1 cellular context compared by ENCODE assay signal in the genomic region with DNA sequence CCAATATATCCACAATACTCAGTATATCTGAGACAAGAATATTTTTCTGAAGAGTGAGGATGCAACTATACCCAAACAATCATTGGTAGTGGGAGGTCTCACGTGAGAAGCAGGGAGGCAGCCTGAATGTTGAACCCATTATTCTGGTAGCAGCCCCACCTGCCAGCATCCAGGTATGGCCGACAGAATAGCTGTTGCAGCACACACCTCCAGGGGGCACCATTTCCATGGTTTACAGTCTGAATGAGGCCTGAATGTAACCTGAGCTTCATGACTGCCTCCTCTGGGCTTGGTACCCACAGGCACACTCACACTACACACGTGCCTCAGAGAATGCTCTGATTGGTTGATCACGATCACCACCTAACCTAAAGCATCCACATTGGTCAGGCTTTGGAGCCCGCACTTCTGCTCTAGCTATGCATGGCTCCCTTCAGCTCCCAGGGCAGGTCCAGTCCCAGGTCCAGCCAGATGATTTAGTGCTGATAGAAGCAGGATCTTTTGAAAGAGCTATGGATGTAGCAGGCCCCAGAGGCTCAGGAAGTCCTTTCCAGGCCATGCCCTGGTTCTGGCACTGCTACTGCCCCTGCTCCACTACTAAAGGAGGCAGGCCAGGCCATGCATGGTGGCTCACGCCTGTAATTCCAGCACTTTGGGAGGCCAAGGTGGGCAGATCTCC.
TF ChIP-seq lines count a peak whose summit lies in the region.

No MANE protein-coding gene starts in this region.

TF ChIP-seq in K562, 482 proteins besides CTCF, POLR2A, EP300 and RAD21 (continued from another document and continues in another):
- peak; percentile 87 for TF ChIP-seq RREB1 (CRISPR knock-in tag; IDR thresholded peaks at IDR 0.05)
- no peak for TF ChIP-seq ZNF785 (CRISPR knock-in tag; IDR thresholded peaks at IDR 0.05)
- TF ChIP-seq, protein P1, sequence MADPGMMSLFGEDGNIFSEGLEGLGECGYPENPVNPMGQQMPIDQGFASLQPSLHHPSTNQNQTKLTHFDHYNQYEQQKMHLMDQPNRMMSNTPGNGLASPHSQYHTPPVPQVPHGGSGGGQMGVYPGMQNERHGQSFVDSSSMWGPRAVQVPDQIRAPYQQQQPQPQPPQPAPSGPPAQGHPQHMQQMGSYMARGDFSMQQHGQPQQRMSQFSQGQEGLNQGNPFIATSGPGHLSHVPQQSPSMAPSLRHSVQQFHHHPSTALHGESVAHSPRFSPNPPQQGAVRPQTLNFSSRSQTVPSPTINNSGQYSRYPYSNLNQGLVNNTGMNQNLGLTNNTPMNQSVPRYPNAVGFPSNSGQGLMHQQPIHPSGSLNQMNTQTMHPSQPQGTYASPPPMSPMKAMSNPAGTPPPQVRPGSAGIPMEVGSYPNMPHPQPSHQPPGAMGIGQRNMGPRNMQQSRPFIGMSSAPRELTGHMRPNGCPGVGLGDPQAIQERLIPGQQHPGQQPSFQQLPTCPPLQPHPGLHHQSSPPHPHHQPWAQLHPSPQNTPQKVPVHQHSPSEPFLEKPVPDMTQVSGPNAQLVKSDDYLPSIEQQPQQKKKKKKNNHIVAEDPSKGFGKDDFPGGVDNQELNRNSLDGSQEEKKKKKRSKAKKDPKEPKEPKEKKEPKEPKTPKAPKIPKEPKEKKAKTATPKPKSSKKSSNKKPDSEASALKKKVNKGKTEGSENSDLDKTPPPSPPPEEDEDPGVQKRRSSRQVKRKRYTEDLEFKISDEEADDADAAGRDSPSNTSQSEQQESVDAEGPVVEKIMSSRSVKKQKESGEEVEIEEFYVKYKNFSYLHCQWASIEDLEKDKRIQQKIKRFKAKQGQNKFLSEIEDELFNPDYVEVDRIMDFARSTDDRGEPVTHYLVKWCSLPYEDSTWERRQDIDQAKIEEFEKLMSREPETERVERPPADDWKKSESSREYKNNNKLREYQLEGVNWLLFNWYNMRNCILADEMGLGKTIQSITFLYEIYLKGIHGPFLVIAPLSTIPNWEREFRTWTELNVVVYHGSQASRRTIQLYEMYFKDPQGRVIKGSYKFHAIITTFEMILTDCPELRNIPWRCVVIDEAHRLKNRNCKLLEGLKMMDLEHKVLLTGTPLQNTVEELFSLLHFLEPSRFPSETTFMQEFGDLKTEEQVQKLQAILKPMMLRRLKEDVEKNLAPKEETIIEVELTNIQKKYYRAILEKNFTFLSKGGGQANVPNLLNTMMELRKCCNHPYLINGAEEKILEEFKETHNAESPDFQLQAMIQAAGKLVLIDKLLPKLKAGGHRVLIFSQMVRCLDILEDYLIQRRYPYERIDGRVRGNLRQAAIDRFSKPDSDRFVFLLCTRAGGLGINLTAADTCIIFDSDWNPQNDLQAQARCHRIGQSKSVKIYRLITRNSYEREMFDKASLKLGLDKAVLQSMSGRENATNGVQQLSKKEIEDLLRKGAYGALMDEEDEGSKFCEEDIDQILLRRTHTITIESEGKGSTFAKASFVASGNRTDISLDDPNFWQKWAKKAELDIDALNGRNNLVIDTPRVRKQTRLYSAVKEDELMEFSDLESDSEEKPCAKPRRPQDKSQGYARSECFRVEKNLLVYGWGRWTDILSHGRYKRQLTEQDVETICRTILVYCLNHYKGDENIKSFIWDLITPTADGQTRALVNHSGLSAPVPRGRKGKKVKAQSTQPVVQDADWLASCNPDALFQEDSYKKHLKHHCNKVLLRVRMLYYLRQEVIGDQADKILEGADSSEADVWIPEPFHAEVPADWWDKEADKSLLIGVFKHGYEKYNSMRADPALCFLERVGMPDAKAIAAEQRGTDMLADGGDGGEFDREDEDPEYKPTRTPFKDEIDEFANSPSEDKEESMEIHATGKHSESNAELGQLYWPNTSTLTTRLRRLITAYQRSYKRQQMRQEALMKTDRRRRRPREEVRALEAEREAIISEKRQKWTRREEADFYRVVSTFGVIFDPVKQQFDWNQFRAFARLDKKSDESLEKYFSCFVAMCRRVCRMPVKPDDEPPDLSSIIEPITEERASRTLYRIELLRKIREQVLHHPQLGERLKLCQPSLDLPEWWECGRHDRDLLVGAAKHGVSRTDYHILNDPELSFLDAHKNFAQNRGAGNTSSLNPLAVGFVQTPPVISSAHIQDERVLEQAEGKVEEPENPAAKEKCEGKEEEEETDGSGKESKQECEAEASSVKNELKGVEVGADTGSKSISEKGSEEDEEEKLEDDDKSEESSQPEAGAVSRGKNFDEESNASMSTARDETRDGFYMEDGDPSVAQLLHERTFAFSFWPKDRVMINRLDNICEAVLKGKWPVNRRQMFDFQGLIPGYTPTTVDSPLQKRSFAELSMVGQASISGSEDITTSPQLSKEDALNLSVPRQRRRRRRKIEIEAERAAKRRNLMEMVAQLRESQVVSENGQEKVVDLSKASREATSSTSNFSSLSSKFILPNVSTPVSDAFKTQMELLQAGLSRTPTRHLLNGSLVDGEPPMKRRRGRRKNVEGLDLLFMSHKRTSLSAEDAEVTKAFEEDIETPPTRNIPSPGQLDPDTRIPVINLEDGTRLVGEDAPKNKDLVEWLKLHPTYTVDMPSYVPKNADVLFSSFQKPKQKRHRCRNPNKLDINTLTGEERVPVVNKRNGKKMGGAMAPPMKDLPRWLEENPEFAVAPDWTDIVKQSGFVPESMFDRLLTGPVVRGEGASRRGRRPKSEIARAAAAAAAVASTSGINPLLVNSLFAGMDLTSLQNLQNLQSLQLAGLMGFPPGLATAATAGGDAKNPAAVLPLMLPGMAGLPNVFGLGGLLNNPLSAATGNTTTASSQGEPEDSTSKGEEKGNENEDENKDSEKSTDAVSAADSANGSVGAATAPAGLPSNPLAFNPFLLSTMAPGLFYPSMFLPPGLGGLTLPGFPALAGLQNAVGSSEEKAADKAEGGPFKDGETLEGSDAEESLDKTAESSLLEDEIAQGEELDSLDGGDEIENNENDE (IDR thresholded peaks at IDR 0.05; ENCODE audit: low read depth, low read length): no peak
- no peak for TF ChIP-seq ZNF740 (CRISPR knock-in tag; IDR thresholded peaks at IDR 0.05)
- TF ChIP-seq ZNF740 (tag; IDR thresholded peaks at IDR 0.05): no peak
- no peak for TF ChIP-seq ZNF212 (CRISPR knock-in tag; IDR thresholded peaks at IDR 0.05)
- no peak for TF ChIP-seq POLR2B (IDR thresholded peaks at IDR 0.05; ENCODE audit: low read depth, partially characterized antibody)
- TF ChIP-seq ZNF41 (CRISPR knock-in tag; conservative IDR thresholded peaks at IDR 0.05): no peak
- TF ChIP-seq TCF3 (CRISPR knock-in tag; IDR thresholded peaks at IDR 0.05): no peak
- no peak for TF ChIP-seq ZNF778 (CRISPR knock-in tag; IDR thresholded peaks at IDR 0.05)
- TF ChIP-seq HMGN3 (IDR thresholded peaks at IDR 0.05; ENCODE audit: borderline replicate concordance, extremely low read depth, insufficient read length, low read depth, low read length): no peak
- no peak for TF ChIP-seq TSC22D4 (tag; IDR thresholded peaks at IDR 0.05)
- TF ChIP-seq CHCHD3 (CRISPR knock-in tag; IDR thresholded peaks at IDR 0.05): no peak
- no peak for TF ChIP-seq SAFB2 (IDR thresholded peaks at IDR 0.05; ENCODE audit: borderline replicate concordance, low read depth, low read length, severe bottlenecking)
- TF ChIP-seq BHLHE40 (IDR thresholded peaks at IDR 0.05; ENCODE audit: low read length): peak; percentile 99
- no peak for TF ChIP-seq SIRT6 (IDR thresholded peaks at IDR 0.05; ENCODE audit: low read depth, low read length)
- TF ChIP-seq FOXJ2 (tag; IDR thresholded peaks at IDR 0.05): no peak
- peak; percentile 76 for TF ChIP-seq FOS (IDR thresholded peaks at IDR 0.05; ENCODE audit: extremely low read depth, insufficient read length)
- no peak for TF ChIP-seq ATF6 (CRISPR knock-in tag; IDR thresholded peaks at IDR 0.05)
- TF ChIP-seq, protein P2, sequence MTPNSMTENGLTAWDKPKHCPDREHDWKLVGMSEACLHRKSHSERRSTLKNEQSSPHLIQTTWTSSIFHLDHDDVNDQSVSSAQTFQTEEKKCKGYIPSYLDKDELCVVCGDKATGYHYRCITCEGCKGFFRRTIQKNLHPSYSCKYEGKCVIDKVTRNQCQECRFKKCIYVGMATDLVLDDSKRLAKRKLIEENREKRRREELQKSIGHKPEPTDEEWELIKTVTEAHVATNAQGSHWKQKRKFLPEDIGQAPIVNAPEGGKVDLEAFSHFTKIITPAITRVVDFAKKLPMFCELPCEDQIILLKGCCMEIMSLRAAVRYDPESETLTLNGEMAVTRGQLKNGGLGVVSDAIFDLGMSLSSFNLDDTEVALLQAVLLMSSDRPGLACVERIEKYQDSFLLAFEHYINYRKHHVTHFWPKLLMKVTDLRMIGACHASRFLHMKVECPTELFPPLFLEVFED (CRISPR knock-in tag; conservative IDR thresholded peaks at IDR 0.05): no peak
- no peak for TF ChIP-seq ZNF639 (CRISPR knock-in tag; conservative IDR thresholded peaks at IDR 0.05 in 1 of 2, IDR thresholded peaks at IDR 0.05 in 1 of 2)
- no peak for TF ChIP-seq CBX1 (IDR thresholded peaks at IDR 0.05; ENCODE audit: low read depth)
- no peak for TF ChIP-seq XRCC3 (IDR thresholded peaks at IDR 0.05)
- 0 out of 4 replicates have a peak, but pooled peaks of 1 of the 2 experiments have one; percentile 37 for TF ChIP-seq ARNT (IDR thresholded peaks at IDR 0.05)
- TF ChIP-seq TAF1 (IDR thresholded peaks at IDR 0.05; ENCODE audit: control insufficient read depth, extremely low read depth, insufficient read depth, low read length, severe bottlenecking): no peak
- TF ChIP-seq PATZ1 (CRISPR knock-in tag; IDR thresholded peaks at IDR 0.05; ENCODE audit: borderline replicate concordance): no peak
